In the genomic region with DNA sequence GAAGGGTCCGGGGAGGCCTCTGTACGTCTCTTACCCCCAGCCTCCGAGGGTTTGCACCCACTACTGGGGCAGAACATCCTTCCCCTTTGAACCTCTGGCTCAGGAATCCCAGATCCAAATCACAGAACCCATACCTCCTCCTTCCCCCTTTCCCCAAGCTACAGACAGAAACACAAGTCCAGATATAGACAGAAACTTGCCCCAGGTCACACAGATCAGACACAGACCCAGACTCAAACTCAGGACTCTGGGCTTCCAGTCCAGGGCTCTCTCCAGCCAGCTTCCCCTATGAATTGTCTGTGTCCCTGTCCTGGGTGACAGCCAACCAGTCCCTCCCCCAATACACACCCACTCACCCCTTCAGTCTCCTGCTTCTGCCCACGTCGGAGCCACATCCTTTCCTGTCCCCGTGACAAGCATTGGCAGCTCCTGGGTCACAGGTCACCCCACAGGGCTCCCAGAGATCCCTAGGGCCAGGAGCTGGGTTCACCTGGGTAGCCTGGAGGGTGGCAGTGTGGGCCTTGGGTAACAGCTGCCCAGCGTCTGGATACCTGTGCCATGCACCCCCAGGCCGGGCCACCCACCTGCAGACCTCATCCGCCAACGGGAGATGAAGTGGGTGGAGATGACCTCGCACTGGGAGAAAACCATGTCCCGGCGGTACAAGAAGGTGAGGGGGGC, we compare ENCODE assay signal across 11 cellular contexts. TPM values are rescaled to one million over a fixed set of nuclear protein-coding genes. Genes with fewer than 3 reads are reported as not detected.
A peak's percentile ranks its signal among the peaks of the same experiment; 100 is the strongest.
DNase-seq lines count a peak whose midpoint lies in the region; ATAC-seq and TF ChIP-seq lines count a peak whose summit lies in the region.
"Had no signal": no experiment of that assay in that cellular context is flagged by ENCODE, and none has a peak within 500 bp of the region (broad histone marks: within the 10 kb centered on the region; RNA-seq: fewer than 3 reads in every experiment).

No MANE protein-coding gene starts in this region.

- H3K4me1 Mint-ChIP-seq in activated T-helper 2 cell treated with anti-CD3 and anti-CD28 coated beads, Interferon-gamma antibody, Interleukin-2, Interleukin-4, amounts not matched to agents 10 μg/mL and 5 μg/mL and 100 μg/mL, durations not matched to agents 14 hours and 24 hours and 36 hours (ENCODE audit: low read depth): peaks cover 49% of the 10 kb centered on the region

- intact Hi-C loops in left ventricle myocardium inferior (cut with micrococcal nuclease): no loop called here
- intact Hi-C loops in left ventricle myocardium superior (cut with micrococcal nuclease): no loop called here
- intact Hi-C loops in activated T-helper 2 cell treated with anti-CD3 and anti-CD28 coated beads, Interferon-gamma antibody, Interleukin-2, Interleukin-4, amounts not matched to agents 10 μg/mL and 5 μg/mL and 100 μg/mL, durations not matched to agents 14 hours and 24 hours and 36 hours (cut with micrococcal nuclease): loop anchor here (2.0 to 5.0 kb wide), 2 partner anchors 16 to 132 kb away; no protein-coding TSS in a partner anchor
- intact Hi-C loops in vagina (cut with DNase I): loop anchor here (10.0 kb wide), 2 partner anchors 60 to 210 kb away; partner anchors contain the start of gene TMEM134

- no peaks in the 10 kb centered on the region for H3K27me3 Mint-ChIP-seq in activated T-helper 2 cell treated with anti-CD3 and anti-CD28 coated beads, Interferon-gamma antibody, Interleukin-2, Interleukin-4, amounts not matched to agents 10 μg/mL and 5 μg/mL and 100 μg/mL, durations not matched to agents 14 hours and 24 hours and 36 hours (ENCODE audit: low read depth)

- H3K4me1 ChIP-seq in left ventricle myocardium inferior (peaks cover 43% of the 10 kb centered on the region), muscle layer of duodenum (ENCODE audit: control insufficient read depth in 1 of 2, insufficient read depth in 2 of 2, low read length in 2 of 2) (peaks cover 5 to 29% of the 10 kb centered on the region in 2 donors), vagina (peaks cover 27% of the 10 kb centered on the region)

- peak overlapping the region; percentile 97 for H3K4me3 Mint-ChIP-seq in activated T-helper 2 cell treated with anti-CD3 and anti-CD28 coated beads, Interferon-gamma antibody, Interleukin-2, Interleukin-4, amounts not matched to agents 10 μg/mL and 5 μg/mL and 100 μg/mL, durations not matched to agents 14 hours and 24 hours and 36 hours (ENCODE audit: low read depth)

- H3K36me3 ChIP-seq in left ventricle myocardium inferior (peaks cover 7% of the 10 kb centered on the region), muscle layer of duodenum (ENCODE audit: control insufficient read depth in 1 of 2, insufficient read depth in 2 of 2, low read length in 2 of 2) (no peaks in the 10 kb centered on the region), vagina (peaks cover 0 to 2% of the 10 kb centered on the region in 2 donors)

- H3K36me3 Mint-ChIP-seq in activated T-helper 2 cell treated with anti-CD3 and anti-CD28 coated beads, Interferon-gamma antibody, Interleukin-2, Interleukin-4, amounts not matched to agents 10 μg/mL and 5 μg/mL and 100 μg/mL, durations not matched to agents 14 hours and 24 hours and 36 hours (ENCODE audit: low read depth): peaks cover 47% of the 10 kb centered on the region

- H3K4me3 ChIP-seq in left ventricle myocardium inferior (peak overlapping the region; percentile 11), muscle layer of duodenum (ENCODE audit: low read depth in 1 of 2, low read length in 2 of 2) (peak overlapping the region; percentile 9 to 37), vagina (peak overlapping the region; percentile 8 to 35)

- H3K9me3 Mint-ChIP-seq in activated T-helper 2 cell treated with anti-CD3 and anti-CD28 coated beads, Interferon-gamma antibody, Interleukin-2, Interleukin-4, amounts not matched to agents 10 μg/mL and 5 μg/mL and 100 μg/mL, durations not matched to agents 14 hours and 24 hours and 36 hours: no peaks in the 10 kb centered on the region

- peaks cover 22% of the 10 kb centered on the region for H3K27me3 ChIP-seq in left ventricle myocardium inferior (ENCODE audit: low read depth)
- H3K27me3 ChIP-seq in muscle layer of duodenum (ENCODE audit: low read depth, low read length): no peaks in the 10 kb centered on the region
- no peaks in the 10 kb centered on the region for H3K27me3 ChIP-seq in vagina

- TF ChIP-seq CTCF in left ventricle myocardium inferior (IDR thresholded peaks at IDR 0.05; ENCODE audit: borderline replicate concordance) (no peak), vagina (IDR thresholded peaks at IDR 0.05) (no peak)

- DNase-seq in left ventricle myocardium inferior (no peak), left ventricle myocardium superior (no peak), vagina (ENCODE audit: extremely low spot score in 2 of 2) (no peak), mesenteric fat pad (ENCODE audit: low spot score) (no peak)
- no peak for DNase-seq in activated T-helper 2 cell treated with anti-CD3 and anti-CD28 coated beads, Interferon-gamma antibody, Interleukin-2, Interleukin-4, amounts not matched to agents 10 μg/mL and 5 μg/mL and 100 μg/mL, durations not matched to agents 14 hours and 24 hours and 36 hours (ENCODE audit: low spot score)
- DNase-seq: NCI-H1048, Right ventricle myocardium superior had no signal

- no peak for ATAC-seq in left ventricle myocardium superior
- no peak for ATAC-seq in HG03439 (IDR thresholded peaks at IDR 0.05; ENCODE audit: unreplicated experiment)
- ATAC-seq in HG02642 (IDR thresholded peaks at IDR 0.05; ENCODE audit: poor library complexity, unreplicated experiment): no peak

- no peaks in the 10 kb centered on the region for H3K9me3 ChIP-seq in left ventricle myocardium inferior (replicated peaks)
- H3K9me3 ChIP-seq in muscle layer of duodenum (ENCODE audit: control insufficient read depth in 1 of 2, low read length in 2 of 2): no peaks in the 10 kb centered on the region
- no peaks in the 10 kb centered on the region for H3K9me3 ChIP-seq in vagina

- H3K27ac ChIP-seq in left ventricle myocardium inferior (replicated peaks): no peak overlapping the region
- no peak overlapping the region for H3K27ac ChIP-seq in muscle layer of duodenum (ENCODE audit: low read length)
- H3K27ac ChIP-seq in vagina: no peak overlapping the region

- TF ChIP-seq POLR2A in vagina (IDR thresholded peaks at IDR 0.05): no peak

- peak overlapping the region; percentile 90 for H3K27ac Mint-ChIP-seq in activated T-helper 2 cell treated with anti-CD3 and anti-CD28 coated beads, Interferon-gamma antibody, Interleukin-2, Interleukin-4, amounts not matched to agents 10 μg/mL and 5 μg/mL and 100 μg/mL, durations not matched to agents 14 hours and 24 hours and 36 hours

RNA-seq across cellular contexts. Expression of gene TBC1D10C, which starts 0.8 kb away (rescaled TPM):
- total RNA-seq in left ventricle myocardium inferior (1.0 TPM), left ventricle myocardium superior (0.87 TPM), vagina (6.6 TPM), mesenteric fat pad (5.3 TPM)
- 112 and 118 TPM in 2 replicates for total RNA-seq in activated T-helper 2 cell treated with anti-CD3 and anti-CD28 coated beads, Interferon-gamma antibody, Interleukin-2, Interleukin-4, amounts not matched to agents 10 μg/mL and 5 μg/mL and 100 μg/mL, durations not matched to agents 14 hours and 24 hours and 36 hours
- total RNA-seq: fibroblast of lung had no signal

RNA-seq across cellular contexts. Expression of gene PPP1CA, which starts 3.0 kb away (rescaled TPM):
- total RNA-seq in left ventricle myocardium inferior: 86.0 TPM
- 106 TPM for total RNA-seq in left ventricle myocardium superior
- 250 and 262 TPM in 2 replicates for total RNA-seq in activated T-helper 2 cell treated with anti-CD3 and anti-CD28 coated beads, Interferon-gamma antibody, Interleukin-2, Interleukin-4, amounts not matched to agents 10 μg/mL and 5 μg/mL and 100 μg/mL, durations not matched to agents 14 hours and 24 hours and 36 hours
- 102 TPM for total RNA-seq in vagina
- 92.4 TPM for total RNA-seq in mesenteric fat pad

RNA-seq across cellular contexts. Expression of gene CARNS1, which starts 10.8 kb away (rescaled TPM):
- total RNA-seq in left ventricle myocardium inferior: 14.5 TPM
- 18.0 TPM for total RNA-seq in left ventricle myocardium superior
- total RNA-seq in activated T-helper 2 cell treated with anti-CD3 and anti-CD28 coated beads, Interferon-gamma antibody, Interleukin-2, Interleukin-4, amounts not matched to agents 10 μg/mL and 5 μg/mL and 100 μg/mL, durations not matched to agents 14 hours and 24 hours and 36 hours: 0.51 and 0.68 TPM in 2 replicates
- 1.7 TPM for total RNA-seq in vagina
- 0.29 TPM for total RNA-seq in mesenteric fat pad

RNA-seq across cellular contexts. Expression of gene RAD9A, which starts 12.9 kb away (rescaled TPM):
- 7.0 TPM for total RNA-seq in left ventricle myocardium inferior
- 5.8 TPM for total RNA-seq in left ventricle myocardium superior
- 32.1 and 34.1 TPM in 2 replicates for total RNA-seq in activated T-helper 2 cell treated with anti-CD3 and anti-CD28 coated beads, Interferon-gamma antibody, Interleukin-2, Interleukin-4, amounts not matched to agents 10 μg/mL and 5 μg/mL and 100 μg/mL, durations not matched to agents 14 hours and 24 hours and 36 hours
- total RNA-seq in vagina: 20.6 TPM
- total RNA-seq in mesenteric fat pad: 10.4 TPM

RNA-seq across cellular contexts. Expression of gene RPS6KB2, which starts 23.6 kb away (rescaled TPM):
- total RNA-seq in left ventricle myocardium inferior: 21.3 TPM
- 25.1 TPM for total RNA-seq in left ventricle myocardium superior
- total RNA-seq in activated T-helper 2 cell treated with anti-CD3 and anti-CD28 coated beads, Interferon-gamma antibody, Interleukin-2, Interleukin-4, amounts not matched to agents 10 μg/mL and 5 μg/mL and 100 μg/mL, durations not matched to agents 14 hours and 24 hours and 36 hours: 67.6 and 70.2 TPM in 2 replicates
- 50.6 TPM for total RNA-seq in vagina
- 32.4 TPM for total RNA-seq in mesenteric fat pad

Comparison
In these comparisons a context has a peak if more than half of its experiments do, and no peak if none do; other contexts are left out.
1. RNA of gene TBC1D10C, which starts 0.8 kb away (total RNA-seq): 112 to 118 TPM in activated T-helper 2 cell treated with anti-CD3 and anti-CD28 coated beads, Interferon-gamma antibody, Interleukin-2, Interleukin-4, amounts not matched to agents 10 μg/mL and 5 μg/mL and 100 μg/mL, durations not matched to agents 14 hours and 24 hours and 36 hours; 6.6 TPM in vagina (single experiment), 5.3 TPM in mesenteric fat pad (single experiment), 1.0 TPM in left ventricle myocardium inferior (single experiment) and 0.87 TPM in left ventricle myocardium superior (single experiment); every median in the first group is over 10 times any median in the second.
2. intact Hi-C loops: an anchor here in activated T-helper 2 cell treated with anti-CD3 and anti-CD28 coated beads, Interferon-gamma antibody, Interleukin-2, Interleukin-4, amounts not matched to agents 10 μg/mL and 5 μg/mL and 100 μg/mL, durations not matched to agents 14 hours and 24 hours and 36 hours (2.0 to 5.0 kb wide) and vagina (10.0 kb wide); none called in left ventricle myocardium inferior and left ventricle myocardium superior.
3. Peak in every context shown above with its lines, with median percentiles within 50 percentile points of each other: H3K4me3 ChIP-seq.